In genomic region chr11:7638710-7639642, GRCh38 we compare ENCODE assay signal across 15 cellular contexts. TPM values are rescaled to one million over a fixed set of nuclear protein-coding genes. Genes with fewer than 3 reads are reported as not detected.
DNase-seq lines count a peak whose midpoint lies in the region; ATAC-seq and TF ChIP-seq lines count a peak whose summit lies in the region.
"Had no signal": no experiment of that assay in that cellular context is flagged by ENCODE, and none has a peak within 500 bp of the region (broad histone marks: within the 10 kb centered on the region; RNA-seq: fewer than 3 reads in every experiment).

No MANE protein-coding gene starts in this region.

- H4K20me1 ChIP-seq in DOHH2 (ENCODE audit: control insufficient read depth, insufficient read depth, low read depth, low read length), result no peaks in the 10 kb centered on the region

- H3K79me2 ChIP-seq in DOHH2 (ENCODE audit: control insufficient read depth, low read length), result no peaks in the 10 kb centered on the region

- H3F3A ChIP-seq in DOHH2 (ENCODE audit: control insufficient read depth, insufficient read depth), result no peaks in the 10 kb centered on the region

- H3K27ac ChIP-seq in DOHH2 (ENCODE audit: low read depth, low read length) (peak overlapping the region; percentile 1; the same call in 1 of the 2 replicates), right atrium auricular region (peak overlapping the region; percentile 24 to 64)
- H3K27ac ChIP-seq: foreskin keratinocyte, right lobe of liver had no signal

- H3K9me3 ChIP-seq in DOHH2 (ENCODE audit: control insufficient read depth, insufficient read depth, low read length), result no peaks in the 10 kb centered on the region
- no peaks in the 10 kb centered on the region for H3K9me3 ChIP-seq in right atrium auricular region
- no peaks in the 10 kb centered on the region for H3K9me3 ChIP-seq in T-helper 17 cell (ENCODE audit: control insufficient read depth, low read length, poor library complexity, severe bottlenecking)
- H3K9me3 ChIP-seq: right lobe of liver had no signal

- no peaks in the 10 kb centered on the region for H3K27me3 Mint-ChIP-seq in T-helper 17 cell
- H3K27me3 Mint-ChIP-seq: central memory CD8-positive, alpha-beta T cell had no signal

- H3K36me3 ChIP-seq in DOHH2 (ENCODE audit: control insufficient read depth, low read length) (peaks cover 4% of the 10 kb centered on the region; the same call in 1 of the 2 replicates), right atrium auricular region (peaks cover 50% of the 10 kb centered on the region)

- H3K4me2 ChIP-seq in DOHH2 (ENCODE audit: low read length), result peak overlapping the region; percentile 11; the same call in 1 of the 2 replicates

- no peaks in the 10 kb centered on the region for H3K9me2 ChIP-seq in DOHH2 (replicated peaks; ENCODE audit: control insufficient read depth, low read length)

- no peak overlapping the region for H3K4me3 ChIP-seq in DOHH2 (ENCODE audit: low read length)
- no peak overlapping the region for H3K4me3 ChIP-seq in right atrium auricular region
- H3K4me3 ChIP-seq: K562, right lobe of liver had no signal

- H3K27me3 ChIP-seq in DOHH2 (ENCODE audit: control insufficient read depth, low read length) (no peaks in the 10 kb centered on the region), right atrium auricular region (no peaks in the 10 kb centered on the region)
- H3K27me3 ChIP-seq: foreskin keratinocyte, right lobe of liver had no signal

- H3K27ac Mint-ChIP-seq in T-helper 17 cell, result no peak overlapping the region
- H3K27ac Mint-ChIP-seq: T-helper 1 cell treated with Interleukin-12 subunit alpha and Interleukin-12 subunit beta and Interleukin-4 antibody, amounts not matched to agents 30 μg/mL and 1 μg/mL, for 36 hours had no signal

- H3K4me1 Mint-ChIP-seq in T-helper 17 cell, result peaks cover 13% of the 10 kb centered on the region
- H3K4me1 Mint-ChIP-seq: central memory CD8-positive, alpha-beta T cell had no signal

- TF ChIP-seq CTCF in DOHH2 (IDR thresholded peaks at IDR 0.05; ENCODE audit: low read depth, low read length, poor library complexity, severe bottlenecking), result no peak
- no peak for TF ChIP-seq CTCF in right atrium auricular region (IDR thresholded peaks at IDR 0.05)

- no peak overlapping the region for H3K4me3 Mint-ChIP-seq in T-helper 17 cell
- H3K4me3 Mint-ChIP-seq: central memory CD8-positive, alpha-beta T cell; T-helper 1 cell treated with Interleukin-12 subunit alpha and Interleukin-12 subunit beta and Interleukin-4 antibody, amounts not matched to agents 30 μg/mL and 1 μg/mL, for 36 hours had no signal

- H3K36me3 Mint-ChIP-seq in T-helper 17 cell (ENCODE audit: low read depth), result peaks cover 37% of the 10 kb centered on the region

- H3K4me1 ChIP-seq in DOHH2 (ENCODE audit: control insufficient read depth, low read length) (peaks cover 12% of the 10 kb centered on the region), right atrium auricular region (peaks cover 0 to 11% of the 10 kb centered on the region in 2 donors)

- no peak for DNase-seq in right atrium auricular region (ENCODE audit: low spot score)
- DNase-seq in T-helper 17 cell, result no peak
- no peak for DNase-seq in NCI-H128 (lab: John Stamatoyannopoulos, UW; ENCODE audit: unreplicated experiment)
- no peak for DNase-seq in NCI-H82 treated with DMSO at 0.1 percent for 48 hours (lab: John Stamatoyannopoulos, UW; ENCODE audit: unreplicated experiment)
- no peak for DNase-seq in NK-92 treated with Interleukin-12 subunit alpha and Interleukin-12 subunit beta, amount 100 ng/mL, for 24 hours (lab: John Stamatoyannopoulos, UW)
- DNase-seq: activated T-cell treated with anti-CD3 and anti-CD28 coated beads for 4 hours, NCI-H524 treated with DMSO at 0.1 percent for 48 hours had no signal

- peak; percentile 78 for ATAC-seq in GM19463 (IDR thresholded peaks at IDR 0.05; ENCODE audit: unreplicated experiment)
- peak; percentile 65 for ATAC-seq in HG03439 (IDR thresholded peaks at IDR 0.05; ENCODE audit: unreplicated experiment)
- no peak for ATAC-seq in T-helper 17 cell

RNA-seq across cellular contexts. Expression of gene CYB5R2, which starts 34.3 kb away (rescaled TPM):
- total RNA-seq in right atrium auricular region, result 1 to 10 TPM; 1.5 to 4.0 TPM
- under 1 TPM in 1 of 2 donors, not detected in 1; 0.20 TPM for total RNA-seq in T-helper 17 cell
